In genomic region chr2:241269707-241270520, GRCh38 we compare ENCODE assay signal across 1 cellular context.
TF ChIP-seq lines count a peak whose summit lies in the region.

No MANE protein-coding gene starts in this region.

TF ChIP-seq in SK-N-SH, 30 proteins besides CTCF, POLR2A, EP300 and RAD21 (continued from another document):
- no peak for TF ChIP-seq REST (IDR thresholded peaks at IDR 0.05; ENCODE audit: low read depth, low read length)
- TF ChIP-seq POLR2AphosphoS5 (IDR thresholded peaks at IDR 0.05; ENCODE audit: low read depth, low read length): no peak
- TF ChIP-seq TEAD4 (IDR thresholded peaks at IDR 0.05; ENCODE audit: borderline replicate concordance, insufficient read depth): no peak
